8 cellular contexts compared by ENCODE assay signal in the genomic region with DNA sequence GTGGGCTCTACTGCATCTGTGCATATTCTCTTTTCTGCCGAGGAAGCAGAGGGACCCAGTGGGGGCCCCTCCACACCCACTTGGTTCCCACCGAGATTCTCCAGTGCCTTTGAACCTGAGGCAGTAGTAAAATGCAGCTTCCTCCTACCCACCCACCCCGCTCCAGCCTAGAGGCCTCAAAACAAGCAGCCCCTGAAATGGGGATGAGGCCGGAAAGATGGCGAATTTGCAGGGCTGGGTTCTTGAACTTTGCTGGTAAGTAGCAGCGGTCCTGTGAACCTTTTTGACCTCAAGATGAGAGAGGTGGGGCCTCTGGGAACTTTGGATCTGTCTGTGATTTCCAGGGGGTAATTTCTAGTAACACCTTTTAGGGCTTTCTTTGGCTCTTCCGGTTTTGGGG. TPM values are rescaled to one million over a fixed set of nuclear protein-coding genes. Genes with fewer than 3 reads are reported as not detected.
DNase-seq lines count a peak whose midpoint lies in the region; ATAC-seq and TF ChIP-seq lines count a peak whose summit lies in the region.

No MANE protein-coding gene starts in this region.

- no peaks in the 10 kb centered on the region for H3K9me3 Mint-ChIP-seq in activated naive CD8-positive, alpha-beta T cell treated with anti-CD3 and anti-CD28 coated beads, Interleukin-2, amount 10 ng/mL, durations not matched to agents 7 days and 5 days
- H3K9me3 Mint-ChIP-seq in activated naive CD8-positive, alpha-beta T cell treated with anti-CD3 and anti-CD28 coated beads for 36 hours, result peaks cover under 1% of the 10 kb centered on the region
- no peaks in the 10 kb centered on the region for H3K9me3 Mint-ChIP-seq in effector memory CD8-positive, alpha-beta T cell
- peaks cover 1% of the 10 kb centered on the region for H3K9me3 Mint-ChIP-seq in nephron

- POLR2A ChIA-PET in activated naive CD8-positive, alpha-beta T cell treated with anti-CD3 and anti-CD28 coated beads, Interleukin-2, amount 10 ng/mL, durations not matched to agents 7 days and 5 days (lab: Charles Lee), result no interaction called here

- H3K27ac Mint-ChIP-seq in activated naive CD8-positive, alpha-beta T cell treated with anti-CD3 and anti-CD28 coated beads, Interleukin-2, amount 10 ng/mL, durations not matched to agents 7 days and 5 days, result no peak overlapping the region
- no peak overlapping the region for H3K27ac Mint-ChIP-seq in activated naive CD8-positive, alpha-beta T cell treated with anti-CD3 and anti-CD28 coated beads for 36 hours
- H3K27ac Mint-ChIP-seq in effector memory CD8-positive, alpha-beta T cell, result peak overlapping the region; percentile 96 to 97
- peak overlapping the region; percentile 67 to 89 (median 68) for H3K27ac Mint-ChIP-seq in nephron

- intact Hi-C loops in transverse colon (cut with DNase I; ENCODE audit: low total_unique reads), result no loop called here

- no peak for ATAC-seq in activated naive CD8-positive, alpha-beta T cell treated with anti-CD3 and anti-CD28 coated beads, Interleukin-2, amount 10 ng/mL, durations not matched to agents 7 days and 5 days (ENCODE audit: low read depth)
- ATAC-seq in effector memory CD8-positive, alpha-beta T cell (replicated peaks), result no peak

- in situ Hi-C loops in transverse colon (cut with MboI; ENCODE audit: low pct_ligation_motif_present in 1 of 4, low pct_unique_long_range_greater_than_20kb in 1 of 4, low sequenced_read_pairs in 3 of 4), result no loop called here

- H3K4me3 Mint-ChIP-seq in activated naive CD8-positive, alpha-beta T cell treated with anti-CD3 and anti-CD28 coated beads, Interleukin-2, amount 10 ng/mL, durations not matched to agents 7 days and 5 days, result no peak overlapping the region
- no peak overlapping the region for H3K4me3 Mint-ChIP-seq in activated naive CD8-positive, alpha-beta T cell treated with anti-CD3 and anti-CD28 coated beads for 36 hours
- H3K4me3 Mint-ChIP-seq in effector memory CD8-positive, alpha-beta T cell, result peak overlapping the region; percentile 18 to 81
- no peak overlapping the region for H3K4me3 Mint-ChIP-seq in nephron

- H3K27me3 ChIP-seq in transverse colon, result no peaks in the 10 kb centered on the region

- 50% methylated on average over 7 of the region's 7 CpGs; no CpG with 5 or more reads in 1 of the 2 donors for WGBS in transverse colon (ENCODE audit: low coverage in 1 of 2), 2 donors

- no peak for TF ChIP-seq CTCF in nephron (IDR thresholded peaks at IDR 0.05; ENCODE audit: unreplicated experiment in 3 of 3)
- TF ChIP-seq CTCF in transverse colon (IDR thresholded peaks at IDR 0.05), result no peak

- no peaks in the 10 kb centered on the region for H3K9me3 ChIP-seq in transverse colon

- TF ChIP-seq EP300 in transverse colon (IDR thresholded peaks at IDR 0.05; ENCODE audit: low read depth), result no peak

- TF ChIP-seq POLR2A in transverse colon (IDR thresholded peaks at IDR 0.05), result no peak

- peaks cover 75 to 98% (median 92%) of the 10 kb centered on the region in 4 donors for H3K4me1 ChIP-seq in transverse colon

- H3K4me3 ChIP-seq in transverse colon, result no peak overlapping the region

- H3K36me3 ChIP-seq in transverse colon, result no peaks in the 10 kb centered on the region

- peaks cover 25% of the 10 kb centered on the region for H3K4me1 Mint-ChIP-seq in activated naive CD8-positive, alpha-beta T cell treated with anti-CD3 and anti-CD28 coated beads, Interleukin-2, amount 10 ng/mL, durations not matched to agents 7 days and 5 days
- peaks cover 5% of the 10 kb centered on the region for H3K4me1 Mint-ChIP-seq in activated naive CD8-positive, alpha-beta T cell treated with anti-CD3 and anti-CD28 coated beads for 36 hours
- H3K4me1 Mint-ChIP-seq in effector memory CD8-positive, alpha-beta T cell (ENCODE audit: low read depth in 2 of 2), result peaks cover 78 to 84% of the 10 kb centered on the region in 2 donors
- H3K4me1 Mint-ChIP-seq in nephron, result peaks cover 82% of the 10 kb centered on the region

- H3K36me3 Mint-ChIP-seq in activated naive CD8-positive, alpha-beta T cell treated with anti-CD3 and anti-CD28 coated beads, Interleukin-2, amount 10 ng/mL, durations not matched to agents 7 days and 5 days, result peaks cover 1% of the 10 kb centered on the region
- no peaks in the 10 kb centered on the region for H3K36me3 Mint-ChIP-seq in activated naive CD8-positive, alpha-beta T cell treated with anti-CD3 and anti-CD28 coated beads for 36 hours
- H3K36me3 Mint-ChIP-seq in effector memory CD8-positive, alpha-beta T cell (ENCODE audit: insufficient read depth), result peaks cover 15% of the 10 kb centered on the region
- H3K36me3 Mint-ChIP-seq in nephron (ENCODE audit: low read depth), result peaks cover 19% of the 10 kb centered on the region

- DNase-seq in activated naive CD8-positive, alpha-beta T cell treated with anti-CD3 and anti-CD28 coated beads, Interleukin-2, amount 10 ng/mL, durations not matched to agents 7 days and 5 days, result peak; percentile 15
- no peak for DNase-seq in activated naive CD8-positive, alpha-beta T cell treated with anti-CD3 and anti-CD28 coated beads for 36 hours
- DNase-seq in effector memory CD8-positive, alpha-beta T cell, result no peak
- DNase-seq in transverse colon (no peak), DMS 273 (lab: John Stamatoyannopoulos, UW; ENCODE audit: unreplicated experiment) (no peak)
- no peak for DNase-seq in stimulated activated CD4-positive, alpha-beta T cell treated with anti-CD3 and anti-CD28 coated beads, Interleukin-4, amount 100 ng/mL, for 24 hours
- DNase-seq in activated effector memory CD4-positive, alpha-beta T cell treated with anti-CD3 and anti-CD28 coated beads, Interleukin-2, amount 50 U/mL, for 16 hours, result no peak

- peaks cover 18% of the 10 kb centered on the region for H3K27me3 Mint-ChIP-seq in activated naive CD8-positive, alpha-beta T cell treated with anti-CD3 and anti-CD28 coated beads, Interleukin-2, amount 10 ng/mL, durations not matched to agents 7 days and 5 days
- peaks cover 2% of the 10 kb centered on the region for H3K27me3 Mint-ChIP-seq in activated naive CD8-positive, alpha-beta T cell treated with anti-CD3 and anti-CD28 coated beads for 36 hours
- no peaks in the 10 kb centered on the region for H3K27me3 Mint-ChIP-seq in effector memory CD8-positive, alpha-beta T cell
- peaks cover 5% of the 10 kb centered on the region for H3K27me3 Mint-ChIP-seq in nephron (ENCODE audit: low read depth)

- peak overlapping the region; percentile 86 to 91 (median 88) for H3K27ac ChIP-seq in transverse colon

RNA-seq across cellular contexts. Expression of a gene that starts 15.4 kb away (rescaled TPM):
- 1 to 10 TPM; 5.5 to 6.6 TPM for total RNA-seq in activated naive CD8-positive, alpha-beta T cell treated with anti-CD3 and anti-CD28 coated beads, Interleukin-2, amount 10 ng/mL, durations not matched to agents 7 days and 5 days
- under 1 TPM in 1 of 2 experiments, not detected in 1; 0.12 TPM for total RNA-seq in activated naive CD8-positive, alpha-beta T cell treated with anti-CD3 and anti-CD28 coated beads for 36 hours
- 100 to 1,000 TPM in 2 of 4 donors, 10 to 100 TPM in 2; 58.1 to 273 (median 94.7) TPM for total RNA-seq in transverse colon

Comparison
In these comparisons a context has a peak if more than half of its experiments do, and no peak if none do; other contexts are left out.
1. H3K27ac Mint-ChIP-seq: peak in effector memory CD8-positive, alpha-beta T cell (2 of 2) and nephron (3 of 3); none in activated naive CD8-positive, alpha-beta T cell treated with anti-CD3 and anti-CD28 coated beads, Interleukin-2, amount 10 ng/mL, durations not matched to agents 7 days and 5 days (single experiment) and activated naive CD8-positive, alpha-beta T cell treated with anti-CD3 and anti-CD28 coated beads for 36 hours (single experiment).
2. H3K4me3 Mint-ChIP-seq: peak in effector memory CD8-positive, alpha-beta T cell (2 of 2); none in activated naive CD8-positive, alpha-beta T cell treated with anti-CD3 and anti-CD28 coated beads, Interleukin-2, amount 10 ng/mL, durations not matched to agents 7 days and 5 days (single experiment), activated naive CD8-positive, alpha-beta T cell treated with anti-CD3 and anti-CD28 coated beads for 36 hours (single experiment) and nephron (0 of 3).
3. RNA of a gene that starts 15.4 kb away (total RNA-seq): 58.1 to 273 TPM in transverse colon; 5.5 to 6.6 TPM in activated naive CD8-positive, alpha-beta T cell treated with anti-CD3 and anti-CD28 coated beads, Interleukin-2, amount 10 ng/mL, durations not matched to agents 7 days and 5 days and 0.12 TPM in activated naive CD8-positive, alpha-beta T cell treated with anti-CD3 and anti-CD28 coated beads for 36 hours; every median in the first group is over 4 times any median in the second.